Comparison of ENCODE assay signal across 15 cellular contexts in genomic region chr4:182513534-182514291, GRCh38.
DNase-seq lines count a peak whose midpoint lies in the region; ATAC-seq lines count a peak whose summit lies in the region.
"Had no signal": no experiment of that assay in that cellular context is flagged by ENCODE, and none has a peak within 500 bp of the region (broad histone marks: within the 10 kb centered on the region; RNA-seq: fewer than 3 reads in every experiment).

No MANE protein-coding gene starts in this region.

- H3K36me3 Mint-ChIP-seq in activated T-cell treated with anti-CD3 and anti-CD28 coated beads, Interleukin-2, amount 50 U/mL, for 72 hours (ENCODE audit: insufficient read depth in 2 of 2), result no peaks in the 10 kb centered on the region

- H3K4me1 Mint-ChIP-seq in activated T-cell treated with anti-CD3 and anti-CD28 coated beads, Interleukin-2, amount 50 U/mL, for 72 hours (ENCODE audit: low read depth), result no peaks in the 10 kb centered on the region

- DNase-seq in putamen (ENCODE audit: low spot score) (peak; percentile 15), head of caudate nucleus (no peak), NCI-H1694 treated with DMSO at 0.1 percent for 48 hours (lab: John Stamatoyannopoulos, UW) (no peak)
- no peak for DNase-seq in activated T-cell treated with anti-CD3 and anti-CD28 coated beads, Interleukin-2, amount 50 U/mL, for 72 hours
- DNase-seq: activated CD4-positive, alpha-beta T cell treated with anti-CD3 and anti-CD28 coated beads for 1 hour; activated T-cell treated with anti-CD3 and anti-CD28 coated beads, Interleukin-2, amount 50 U/mL, for 48 hours; dorsolateral prefrontal cortex; mesendoderm; MM.1S; nucleus accumbens; substantia nigra; SW 1271 had no signal

- no peak overlapping the region for H3K4me3 Mint-ChIP-seq in activated T-cell treated with anti-CD3 and anti-CD28 coated beads, Interleukin-2, amount 50 U/mL, for 72 hours

- intact Hi-C loops in head of caudate nucleus (cut with DNase I), result no loop called here

- ATAC-seq in GM19023 (IDR thresholded peaks at IDR 0.05; ENCODE audit: unreplicated experiment) (peak; percentile 86), GM21737 (IDR thresholded peaks at IDR 0.05; ENCODE audit: unreplicated experiment) (peak; percentile 87), HG03108 (IDR thresholded peaks at IDR 0.05; ENCODE audit: unreplicated experiment) (peak; percentile 82)
- no peak for ATAC-seq in activated T-cell treated with anti-CD3 and anti-CD28 coated beads, Interleukin-2, amount 50 U/mL, for 72 hours (replicated peaks in 1 of 2)

- H3K9me3 Mint-ChIP-seq in activated T-cell treated with anti-CD3 and anti-CD28 coated beads, Interleukin-2, amount 50 U/mL, for 72 hours, result no peaks in the 10 kb centered on the region

- no peak overlapping the region for H3K27ac Mint-ChIP-seq in activated T-cell treated with anti-CD3 and anti-CD28 coated beads, Interleukin-2, amount 50 U/mL, for 72 hours

- H3K27me3 Mint-ChIP-seq in activated T-cell treated with anti-CD3 and anti-CD28 coated beads, Interleukin-2, amount 50 U/mL, for 72 hours (ENCODE audit: low read depth), result peaks cover 15% of the 10 kb centered on the region

Comparison
In these comparisons a context has a peak if more than half of its experiments do, and no peak if none do; other contexts are left out.
1. ATAC-seq: peak in GM19023 (single experiment), GM21737 (single experiment) and HG03108 (single experiment); none in activated T-cell treated with anti-CD3 and anti-CD28 coated beads, Interleukin-2, amount 50 U/mL, for 72 hours (0 of 2).